Comparison of ENCODE assay signal across 18 cellular contexts in genomic region chr13:73578251-73578875, GRCh38.
DNase-seq lines count a peak whose midpoint lies in the region; ATAC-seq and TF ChIP-seq lines count a peak whose summit lies in the region.
"Had no signal": no experiment of that assay in that cellular context is flagged by ENCODE, and none has a peak within 500 bp of the region (broad histone marks: within the 10 kb centered on the region; RNA-seq: fewer than 3 reads in every experiment).

No MANE protein-coding gene starts in this region.

- ATAC-seq in right cardiac atrium (peak; percentile 35 to 59), heart right ventricle (no peak), HG03442 (IDR thresholded peaks at IDR 0.05; ENCODE audit: unreplicated experiment) (no peak)
- ATAC-seq: Panc1 had no signal

- no peak for TF ChIP-seq POLR2A in adrenal gland (IDR thresholded peaks at IDR 0.05)

- H3K9me2 ChIP-seq in OCI-LY7 (ENCODE audit: insufficient read depth, low read length), result no peaks in the 10 kb centered on the region
- H3K9me2 ChIP-seq: SK-N-SH had no signal

- CTCF ChIA-PET in OCI-LY7 (lab: Charles Lee; ENCODE audit: unreplicated experiment), result no interaction called here

- no peak for TF ChIP-seq CTCF in heart right ventricle (IDR thresholded peaks at IDR 0.05)
- no peak for TF ChIP-seq CTCF in adrenal gland (IDR thresholded peaks at IDR 0.05)
- TF ChIP-seq CTCF in fibroblast of mammary gland (conservative IDR thresholded peaks at IDR 0.05; ENCODE audit: control insufficient read depth, insufficient read depth, low read depth, low read length), result no peak
- no peak for TF ChIP-seq CTCF in OCI-LY7 (conservative IDR thresholded peaks at IDR 0.05; ENCODE audit: low read length)

- intact Hi-C loops in right cardiac atrium (cut with DNase I), result no loop called here
- intact Hi-C loops in heart right ventricle (cut with DNase I), result no loop called here
- intact Hi-C loops in adrenal gland (cut with DNase I), result no loop called here
- intact Hi-C loops in OCI-LY7 (cut with micrococcal nuclease; ENCODE audit: unreplicated experiment), result no loop called here

- no peaks in the 10 kb centered on the region for H3K27me3 ChIP-seq in right cardiac atrium (ENCODE audit: control insufficient read depth, insufficient read depth)
- no peaks in the 10 kb centered on the region for H3K27me3 ChIP-seq in heart right ventricle
- no peaks in the 10 kb centered on the region for H3K27me3 ChIP-seq in adrenal gland
- H3K27me3 ChIP-seq: BLaER1 treated with 17β-estradiol and CSF1 and Interleukin-3, amounts not matched to agents 10 nM and 100 nM had no signal

- no peaks in the 10 kb centered on the region for H3K79me2 ChIP-seq in OCI-LY7 (ENCODE audit: insufficient read depth, low read depth, low read length)

- POLR2A ChIA-PET in OCI-LY7 (lab: Charles Lee), result interaction anchor here (0.8 to 1.2 kb wide), 2 partner anchors 24 to 44 kb away, joined by 3 to 8 read pairs; no protein-coding TSS in a partner anchor

- H3K9me3 ChIP-seq in right cardiac atrium (ENCODE audit: control insufficient read depth, low read length), result no peaks in the 10 kb centered on the region
- H3K9me3 ChIP-seq in heart right ventricle, result no peaks in the 10 kb centered on the region
- no peaks in the 10 kb centered on the region for H3K9me3 ChIP-seq in adrenal gland (replicated peaks in 1 of 3)
- no peaks in the 10 kb centered on the region for H3K9me3 ChIP-seq in OCI-LY7 (ENCODE audit: low read length)
- H3K9me3 ChIP-seq: SK-N-SH had no signal

- H3K4me1 ChIP-seq in right cardiac atrium (ENCODE audit: control insufficient read depth, insufficient read depth, low read length) (no peaks in the 10 kb centered on the region), heart right ventricle (no peaks in the 10 kb centered on the region), adrenal gland (replicated peaks in 1 of 2) (no peaks in the 10 kb centered on the region), OCI-LY7 (ENCODE audit: insufficient read depth, low read length, poor library complexity, severe bottlenecking) (no peaks in the 10 kb centered on the region)
- H3K4me1 ChIP-seq: BLaER1 treated with 17β-estradiol and CSF1 and Interleukin-3, amounts not matched to agents 10 nM and 100 nM had no signal

- H2AFZ ChIP-seq in OCI-LY7 (ENCODE audit: low read length), result no peak overlapping the region

- H3K27ac ChIP-seq in right cardiac atrium (ENCODE audit: low read length) (no peak overlapping the region), heart right ventricle (no peak overlapping the region), adrenal gland (no peak overlapping the region), OCI-LY7 (ENCODE audit: low read depth, low read length, poor library complexity, severe bottlenecking) (no peak overlapping the region)
- H3K27ac ChIP-seq: BLaER1 treated with 17β-estradiol and CSF1 and Interleukin-3, amounts not matched to agents 10 nM and 100 nM had no signal

- no peaks in the 10 kb centered on the region for H3K36me3 ChIP-seq in heart right ventricle
- no peaks in the 10 kb centered on the region for H3K36me3 ChIP-seq in adrenal gland (replicated peaks in 1 of 2)
- H3K36me3 ChIP-seq in OCI-LY7 (ENCODE audit: insufficient read depth, low read length), result no peaks in the 10 kb centered on the region
- H3K36me3 ChIP-seq: BLaER1 treated with 17β-estradiol and CSF1 and Interleukin-3, amounts not matched to agents 10 nM and 100 nM had no signal

- WGBS in right cardiac atrium, result 48% methylated on average over 6 of the region's 6 CpGs
- WGBS in heart right ventricle, 2 donors, result 60 to 62% methylated on average over 6 of the region's 6 CpGs
- WGBS in adrenal gland, 4 donors, result 36 to 52% (median 41%) methylated on average over 6 of the region's 6 CpGs

- no peak overlapping the region for H3K4me2 ChIP-seq in OCI-LY7 (ENCODE audit: low read length)
- H3K4me2 ChIP-seq: BLaER1 treated with 17β-estradiol and CSF1 and Interleukin-3, amounts not matched to agents 10 nM and 100 nM; SK-N-SH had no signal

- BruUV-seq in OCI-LY7 (replicated peaks; lab: Mats Ljungman, UMichigan), result no TSS peak

- DNase-seq in right cardiac atrium (peak in 1 of 3 donors; percentile 16), heart right ventricle (no peak), adrenal gland (peak in 6 of 7 donors; percentile 25 to 63 (median 36)), fibroblast of mammary gland (ENCODE audit: low read depth) (peak; percentile 37), OCI-LY7 (ENCODE audit: low spot score) (no peak), cerebellar cortex (ENCODE audit: low spot score) (no peak)
- DNase-seq in activated effector memory CD4-positive, alpha-beta T cell treated with anti-CD3 and anti-CD28 coated beads, Interleukin-2, amount 50 U/mL, for 16 hours, result no peak
- DNase-seq: CD8-positive, alpha-beta memory T cell; DMS79 treated with DMSO at 0.1 percent for 48 hours; GOT3; NCI-H1417; NCI-H187 treated with DMSO at 0.1 percent for 48 hours; NCI-H82; Right ventricle myocardium superior; SK-N-SH had no signal

- H3K4me3 ChIP-seq in right cardiac atrium (ENCODE audit: low read length), result no peak overlapping the region
- no peak overlapping the region for H3K4me3 ChIP-seq in heart right ventricle
- H3K4me3 ChIP-seq in adrenal gland, result no peak overlapping the region
- H3K4me3 ChIP-seq in fibroblast of mammary gland (ENCODE audit: control insufficient read depth, low read depth, low read length), result no peak overlapping the region
- no peak overlapping the region for H3K4me3 ChIP-seq in OCI-LY7 (ENCODE audit: low read depth, low read length, poor library complexity, severe bottlenecking)
- H3K4me3 ChIP-seq: BLaER1 treated with 17β-estradiol and CSF1 and Interleukin-3, amounts not matched to agents 10 nM and 100 nM had no signal

- no peaks in the 10 kb centered on the region for H4K20me1 ChIP-seq in OCI-LY7 (ENCODE audit: insufficient read depth, low read length)
- H4K20me1 ChIP-seq: BLaER1 treated with 17β-estradiol and CSF1 and Interleukin-3, amounts not matched to agents 10 nM and 100 nM had no signal

Comparison
In these comparisons a context has a peak if more than half of its experiments do, and no peak if none do; other contexts are left out.
1. ATAC-seq: peak in right cardiac atrium (2 of 2); none in heart right ventricle (0 of 8) and HG03442 (single experiment).
2. DNase-seq: peak in adrenal gland (6 of 7) and fibroblast of mammary gland (single experiment); none in heart right ventricle (0 of 2), OCI-LY7 (single experiment), cerebellar cortex (single experiment) and activated effector memory CD4-positive, alpha-beta T cell treated with anti-CD3 and anti-CD28 coated beads, Interleukin-2, amount 50 U/mL, for 16 hours (single experiment).